In the genomic region with DNA sequence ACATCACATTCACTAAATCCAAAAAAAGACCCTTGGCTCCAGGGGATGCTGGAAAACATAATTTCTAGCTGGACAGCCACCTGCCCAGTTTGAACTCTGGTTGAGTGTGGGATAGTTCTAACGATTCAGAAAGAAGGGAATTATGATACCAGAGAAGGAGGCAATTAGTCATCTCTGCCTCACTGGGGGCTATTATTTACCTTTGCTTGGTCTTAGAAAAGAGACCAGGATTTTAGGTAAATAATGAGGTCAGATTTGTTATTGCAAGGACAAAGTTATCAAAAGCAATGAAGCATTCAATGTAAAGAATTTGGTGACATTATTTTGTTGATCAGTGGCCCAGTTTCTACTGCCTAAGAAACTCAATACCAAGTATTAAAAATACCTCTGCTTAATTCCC, we compare ENCODE assay signal across 31 cellular contexts.
"Had no signal": no experiment of that assay in that cellular context is flagged by ENCODE, and none has a peak within 500 bp of the region (broad histone marks: within the 10 kb centered on the region; RNA-seq: fewer than 3 reads in every experiment).

No MANE protein-coding gene starts in this region.

- H3K27ac ChIP-seq: adrenal gland, ascending aorta, brain microvascular endothelial cell, breast epithelium, cardiac muscle cell had no signal

- ATAC-seq: activated naive CD4-positive, alpha-beta T cell treated with anti-CD3 and anti-CD28 coated beads, Interleukin-2, amount 50 U/mL, for 72 hours; activated naive CD8-positive, alpha-beta T cell treated with anti-CD3 and anti-CD28 coated beads, Interleukin-2, amount 50 U/mL, for 24 hours; activated T-cell treated with anti-CD3 and anti-CD28 coated beads, Interleukin-2, amount 50 U/mL, for 4 hours; activated T-cell treated with anti-CD3 and anti-CD28 coated beads, Interleukin-2, amount 50 U/mL, for 72 hours; activated T-helper 17 cell treated with anti-CD3 and anti-CD28 coated beads, Interleukin-2, amount 50 U/mL, for 72 hours had no signal

- H3K27me3 ChIP-seq: adrenal gland, ascending aorta, brain microvascular endothelial cell, breast epithelium, cardiac muscle cell had no signal

- H3K4me3 ChIP-seq: adrenal gland, ascending aorta, breast epithelium, cardiac muscle cell had no signal

- H3K4me1 ChIP-seq: adrenal gland, ascending aorta, breast epithelium had no signal

- H3K9me3 ChIP-seq: adrenal gland, ascending aorta, breast epithelium had no signal

- H3K36me3 ChIP-seq: adrenal gland, ascending aorta, brain microvascular endothelial cell, breast epithelium, cardiac muscle cell had no signal

- DNase-seq: activated effector memory CD4-positive, alpha-beta T cell treated with anti-CD3 and anti-CD28 coated beads, Interleukin-2, amount 50 U/mL, for 16 hours; activated effector memory CD4-positive, alpha-beta T cell treated with Interleukin-2 at 50 U/mL for 16 hours; activated gamma-delta T cell; activated gamma-delta T cell treated with Interleukin-2 at 50 U/mL for 16 hours; activated naive CD4-positive, alpha-beta T cell; activated naive CD4-positive, alpha-beta T cell treated with anti-CD3 and anti-CD28 coated beads for 36 hours; activated naive CD4-positive, alpha-beta T cell treated with anti-CD3 and anti-CD28 coated beads, Interleukin-2, amount 10 ng/mL, durations not matched to agents 7 days and 5 days; activated naive CD4-positive, alpha-beta T cell treated with anti-CD3 and anti-CD28 coated beads, Interleukin-2, amount 50 U/mL, for 16 hours; activated naive CD4-positive, alpha-beta T cell treated with Interleukin-2 at 50 U/mL for 16 hours; activated naive CD8-positive, alpha-beta T cell treated with anti-CD3 and anti-CD28 coated beads for 36 hours; activated naive CD8-positive, alpha-beta T cell treated with anti-CD3 and anti-CD28 coated beads, Interleukin-2, amount 10 ng/mL, durations not matched to agents 7 days and 5 days; activated naive CD8-positive, alpha-beta T cell treated with anti-CD3 and anti-CD28 coated beads, Interleukin-2, amount 50 U/mL, for 24 hours; activated T-cell treated with anti-CD3 and anti-CD28 coated beads, Interleukin-2, amount 50 U/mL, for 1 hour; activated T-cell treated with anti-CD3 and anti-CD28 coated beads, Interleukin-2, amount 50 U/mL, for 24 hours; activated T-cell treated with anti-CD3 and anti-CD28 coated beads, Interleukin-2, amount 50 U/mL, for 4 hours; activated T-cell treated with anti-CD3 and anti-CD28 coated beads, Interleukin-2, amount 50 U/mL, for 48 hours; activated T-cell treated with anti-CD3 and anti-CD28 coated beads, Interleukin-2, amount 50 U/mL, for 72 hours; adrenal gland; amniotic stem cell; amygdala; anterior cingulate cortex; aorta; brain microvascular endothelial cell; caudate nucleus; central memory CD4-positive, alpha-beta T cell; cerebellar nuclear complex had no signal
